Comparison of ENCODE assay signal across 8 cellular contexts in genomic region chr6:138654715-138655634, GRCh38.
A peak's percentile ranks its signal among the peaks of the same experiment; 100 is the strongest.
DNase-seq lines count a peak whose midpoint lies in the region; ATAC-seq and TF ChIP-seq lines count a peak whose summit lies in the region.

No MANE protein-coding gene starts in this region.

- ATAC-seq in GM21526 (IDR thresholded peaks at IDR 0.05; ENCODE audit: low FRiP score, unreplicated experiment) (peak; percentile 99), HG03571 (IDR thresholded peaks at IDR 0.05; ENCODE audit: unreplicated experiment) (peak; percentile 90)
- peak; percentile 100 for ATAC-seq in stimulated activated naive CD8-positive, alpha-beta T cell treated with anti-CD3 and anti-CD28 coated beads, Interleukin-15, amount 100 ng/mL, for 72 hours

- DNase-seq in GM04504 (ENCODE audit: low read depth) = peak; percentile 17
- peak; percentile 52 for DNase-seq in choroid plexus epithelial cell (ENCODE audit: low read depth)
- peak; percentile 17 to 34 for DNase-seq in stimulated activated naive CD8-positive, alpha-beta T cell treated with anti-CD3 and anti-CD28 coated beads, Interleukin-15, amount 100 ng/mL, for 72 hours
- DNase-seq in COR-L47 (lab: John Stamatoyannopoulos, UW) = no peak
- no peak for DNase-seq in posterior cingulate gyrus
- no peak for DNase-seq in effector CD8-positive, alpha-beta T cell (lab: John Stamatoyannopoulos, UW)

- H3K4me1 Mint-ChIP-seq in stimulated activated naive CD8-positive, alpha-beta T cell treated with anti-CD3 and anti-CD28 coated beads, Interleukin-15, amount 100 ng/mL, for 72 hours = peaks cover 25% of the 10 kb centered on the region

- peak overlapping the region; percentile 26 to 33 for H3K4me3 Mint-ChIP-seq in stimulated activated naive CD8-positive, alpha-beta T cell treated with anti-CD3 and anti-CD28 coated beads, Interleukin-15, amount 100 ng/mL, for 72 hours

- intact Hi-C loops in posterior cingulate gyrus (cut with DNase I) = no loop called here

- no peak for TF ChIP-seq CTCF in choroid plexus epithelial cell (conservative IDR thresholded peaks at IDR 0.05; ENCODE audit: low read depth, low read length)

- peak overlapping the region; percentile 33 for H3K4me3 ChIP-seq in choroid plexus epithelial cell (ENCODE audit: low read depth, low read length)

- no peaks in the 10 kb centered on the region for H3K9me3 Mint-ChIP-seq in stimulated activated naive CD8-positive, alpha-beta T cell treated with anti-CD3 and anti-CD28 coated beads, Interleukin-15, amount 100 ng/mL, for 72 hours

- peak overlapping the region in 1 of 2 donors; percentile 16 for H3K27ac Mint-ChIP-seq in stimulated activated naive CD8-positive, alpha-beta T cell treated with anti-CD3 and anti-CD28 coated beads, Interleukin-15, amount 100 ng/mL, for 72 hours

- peaks cover 31% of the 10 kb centered on the region for H3K27me3 Mint-ChIP-seq in stimulated activated naive CD8-positive, alpha-beta T cell treated with anti-CD3 and anti-CD28 coated beads, Interleukin-15, amount 100 ng/mL, for 72 hours

Comparison
In these comparisons a context has a peak if more than half of its experiments do, and no peak if none do; other contexts are left out.
1. DNase-seq: peak in GM04504 (single experiment), choroid plexus epithelial cell (single experiment) and stimulated activated naive CD8-positive, alpha-beta T cell treated with anti-CD3 and anti-CD28 coated beads, Interleukin-15, amount 100 ng/mL, for 72 hours (2 of 2); none in COR-L47 (single experiment), posterior cingulate gyrus (0 of 10) and effector CD8-positive, alpha-beta T cell (single experiment).
2. Peak in every context shown above with its lines, with median percentiles within 50 percentile points of each other: ATAC-seq.